Comparison of ENCODE assay signal across 13 cellular contexts in genomic region chr13:80881495-80882482, GRCh38.
DNase-seq lines count a peak whose midpoint lies in the region; ATAC-seq and TF ChIP-seq lines count a peak whose summit lies in the region.
"Had no signal": no experiment of that assay in that cellular context is flagged by ENCODE, and none has a peak within 500 bp of the region (broad histone marks: within the 10 kb centered on the region; RNA-seq: fewer than 3 reads in every experiment).

No MANE protein-coding gene starts in this region.

- TF ChIP-seq POLR2A in upper lobe of left lung (IDR thresholded peaks at IDR 0.05) (no peak), ovary (IDR thresholded peaks at IDR 0.05) (no peak)

- WGBS in upper lobe of left lung, 2 donors = 47 to 48% methylated on average over 1 of the region's 1 CpG
- WGBS in ovary, 3 donors = 42 to 56% (median 46%) methylated on average over 1 of the region's 1 CpG

- peak in 1 of 4 donors; percentile 43 for TF ChIP-seq EP300 in upper lobe of left lung (IDR thresholded peaks at IDR 0.05)
- no peak for TF ChIP-seq EP300 in ovary (IDR thresholded peaks at IDR 0.05)

- H3K36me3 ChIP-seq in upper lobe of left lung (no peaks in the 10 kb centered on the region), ovary (no peaks in the 10 kb centered on the region)
- H3K36me3 ChIP-seq: HAP-1, MG63 had no signal

- H3K9me3 ChIP-seq in upper lobe of left lung (no peaks in the 10 kb centered on the region), ovary (no peaks in the 10 kb centered on the region)
- H3K9me3 ChIP-seq: HAP-1, MG63 had no signal

- H3K27me3 ChIP-seq in foreskin keratinocyte = no peaks in the 10 kb centered on the region
- no peaks in the 10 kb centered on the region for H3K27me3 ChIP-seq in upper lobe of left lung
- H3K27me3 ChIP-seq in ovary = no peaks in the 10 kb centered on the region
- H3K27me3 ChIP-seq: MG63 had no signal

- intact Hi-C loops in Right ventricle myocardium inferior (cut with DNase I) = no loop called here
- intact Hi-C loops in cardiac septum (cut with DNase I) = no loop called here
- intact Hi-C loops in ovary (cut with DNase I) = no loop called here

- ATAC-seq in Right ventricle myocardium inferior (peak; percentile 57), foreskin keratinocyte (no peak), upper lobe of left lung (ENCODE audit: low FRiP score in 2 of 2) (peak; percentile 11 to 68)

- H3K27ac ChIP-seq in foreskin keratinocyte = no peak overlapping the region
- H3K27ac ChIP-seq in upper lobe of left lung = no peak overlapping the region
- no peak overlapping the region for H3K27ac ChIP-seq in ovary

- H3K4me1 ChIP-seq in foreskin keratinocyte (no peaks in the 10 kb centered on the region), upper lobe of left lung (no peaks in the 10 kb centered on the region), ovary (ENCODE audit: insufficient read depth) (no peaks in the 10 kb centered on the region)
- H3K4me1 ChIP-seq: HAP-1 had no signal

- DNase-seq in Right ventricle myocardium inferior (ENCODE audit: missing footprints) (no peak), cardiac septum (ENCODE audit: low spot score) (no peak), NCI-H748 treated with DMSO at 0.1 percent for 48 hours (lab: John Stamatoyannopoulos, UW) (peak; percentile 98), foreskin keratinocyte (peak; percentile 65 to 73), upper lobe of left lung (no peak), medulla oblongata (ENCODE audit: extremely low spot score) (no peak), RKO (ENCODE audit: low spot score) (no peak), ovary (no peak)
- DNase-seq: activated CD4-positive, alpha-beta memory T cell treated with anti-CD3 and anti-CD28 coated beads for 36 hours; dermis blood vessel endothelial cell; MG63; stimulated activated CD4-positive, alpha-beta T cell treated with anti-CD3 and anti-CD28 coated beads, Interleukin-1b, Interleukin-23, amount 100 ng/mL, for 48 hours had no signal

- TF ChIP-seq CTCF in foreskin keratinocyte (conservative IDR thresholded peaks at IDR 0.05) = no peak
- no peak for TF ChIP-seq CTCF in upper lobe of left lung (IDR thresholded peaks at IDR 0.05)
- no peak for TF ChIP-seq CTCF in ovary (IDR thresholded peaks at IDR 0.05)

- H3K4me3 ChIP-seq in upper lobe of left lung (no peak overlapping the region), ovary (no peak overlapping the region)
- H3K4me3 ChIP-seq: HAP-1, MG63 had no signal

Comparison
In these comparisons a context has a peak if more than half of its experiments do, and no peak if none do; other contexts are left out.
1. DNase-seq: peak in NCI-H748 treated with DMSO at 0.1 percent for 48 hours (single experiment) and foreskin keratinocyte (2 of 2); none in Right ventricle myocardium inferior (single experiment), cardiac septum (single experiment), upper lobe of left lung (0 of 2), medulla oblongata (single experiment), RKO (single experiment) and ovary (0 of 5).